In genomic region chr17:343875-344752, GRCh38 we compare ENCODE assay signal across 3 cellular contexts.
TF ChIP-seq lines count a peak whose summit lies in the region.

No MANE protein-coding gene starts in this region.

TF ChIP-seq in HEK293, 187 proteins besides CTCF, POLR2A, EP300 and RAD21:
- TF ChIP-seq, protein P1, sequence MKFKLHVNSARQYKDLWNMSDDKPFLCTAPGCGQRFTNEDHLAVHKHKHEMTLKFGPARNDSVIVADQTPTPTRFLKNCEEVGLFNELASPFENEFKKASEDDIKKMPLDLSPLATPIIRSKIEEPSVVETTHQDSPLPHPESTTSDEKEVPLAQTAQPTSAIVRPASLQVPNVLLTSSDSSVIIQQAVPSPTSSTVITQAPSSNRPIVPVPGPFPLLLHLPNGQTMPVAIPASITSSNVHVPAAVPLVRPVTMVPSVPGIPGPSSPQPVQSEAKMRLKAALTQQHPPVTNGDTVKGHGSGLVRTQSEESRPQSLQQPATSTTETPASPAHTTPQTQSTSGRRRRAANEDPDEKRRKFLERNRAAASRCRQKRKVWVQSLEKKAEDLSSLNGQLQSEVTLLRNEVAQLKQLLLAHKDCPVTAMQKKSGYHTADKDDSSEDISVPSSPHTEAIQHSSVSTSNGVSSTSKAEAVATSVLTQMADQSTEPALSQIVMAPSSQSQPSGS (tag by site-specific recombination; IDR thresholded peaks at IDR 0.05; ENCODE audit: low read depth): peak; percentile 20; the same call in 1 of the 2 replicates
- TF ChIP-seq, protein P2, sequence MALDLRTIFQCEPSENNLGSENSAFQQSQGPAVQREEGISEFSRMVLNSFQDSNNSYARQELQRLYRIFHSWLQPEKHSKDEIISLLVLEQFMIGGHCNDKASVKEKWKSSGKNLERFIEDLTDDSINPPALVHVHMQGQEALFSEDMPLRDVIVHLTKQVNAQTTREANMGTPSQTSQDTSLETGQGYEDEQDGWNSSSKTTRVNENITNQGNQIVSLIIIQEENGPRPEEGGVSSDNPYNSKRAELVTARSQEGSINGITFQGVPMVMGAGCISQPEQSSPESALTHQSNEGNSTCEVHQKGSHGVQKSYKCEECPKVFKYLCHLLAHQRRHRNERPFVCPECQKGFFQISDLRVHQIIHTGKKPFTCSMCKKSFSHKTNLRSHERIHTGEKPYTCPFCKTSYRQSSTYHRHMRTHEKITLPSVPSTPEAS (tag by site-specific recombination; IDR thresholded peaks at IDR 0.05): no peak
- TF ChIP-seq ZNF837 (tag by site-specific recombination; IDR thresholded peaks at IDR 0.05) (no peak), ZNF561 (tag by site-specific recombination; IDR thresholded peaks at IDR 0.05; ENCODE audit: borderline replicate concordance) (no peak), ZNF513 (tag by site-specific recombination; IDR thresholded peaks at IDR 0.05) (peak; percentile 89), ZNF776 (tag by site-specific recombination; IDR thresholded peaks at IDR 0.05; ENCODE audit: borderline replicate concordance) (no peak), ZNF777 (tag by site-specific recombination; IDR thresholded peaks at IDR 0.05; ENCODE audit: borderline replicate concordance) (0 out of 2 replicates have a peak, but pooled peaks have one; percentile 47), ZNF148 (tag by site-specific recombination; IDR thresholded peaks at IDR 0.05; ENCODE audit: borderline replicate concordance) (peak; percentile 13; the same call in 1 of the 2 replicates), ZNF791 (tag by site-specific recombination; IDR thresholded peaks at IDR 0.05) (peak; percentile 60), YY2 (tag by site-specific recombination; IDR thresholded peaks at IDR 0.05) (0 out of 2 replicates have a peak, but pooled peaks have one; percentile 13)

TF ChIP-seq in IMR-90, 13 proteins besides CTCF, POLR2A, EP300 and RAD21:
- TF ChIP-seq MAZ (IDR thresholded peaks at IDR 0.05; ENCODE audit: borderline replicate concordance, low read depth, low read length) (no peak), CEBPB (IDR thresholded peaks at IDR 0.05; ENCODE audit: low read depth, low read length) (0 out of 2 replicates have a peak, but pooled peaks have one; percentile 6)
TF ChIP-seq in IMR-90: peak in this region for 1.

TF ChIP-seq in H1, 55 proteins besides CTCF, POLR2A, EP300 and RAD21:
- no peak for TF ChIP-seq GTF2F1 (IDR thresholded peaks at IDR 0.05; ENCODE audit: borderline replicate concordance, low read depth, low read length)
- TF ChIP-seq HDAC2 (IDR thresholded peaks at IDR 0.05; ENCODE audit: borderline replicate concordance in 1 of 2, low read depth in 2 of 2, low read length in 2 of 2): no peak
- TF ChIP-seq TCF12 (IDR thresholded peaks at IDR 0.05; ENCODE audit: low read depth, low read length): no peak
- no peak for TF ChIP-seq YY1 (IDR thresholded peaks at IDR 0.05; ENCODE audit: low read depth, low read length)
- TF ChIP-seq TBP (IDR thresholded peaks at IDR 0.05; ENCODE audit: low read depth, low read length): no peak
- TF ChIP-seq CHD7 (IDR thresholded peaks at IDR 0.05; ENCODE audit: insufficient replicate concordance, low read length): no peak
- no peak for TF ChIP-seq FOSL1 (IDR thresholded peaks at IDR 0.05; ENCODE audit: insufficient read depth, low read depth, low read length)
- no peak for TF ChIP-seq BCL11A (IDR thresholded peaks at IDR 0.05; ENCODE audit: low read depth in 2 of 2, low read length in 2 of 2)
- TF ChIP-seq PHF8 (conservative IDR thresholded peaks at IDR 0.05; ENCODE audit: low read depth, low read length): no peak
- no peak for TF ChIP-seq SP2 (IDR thresholded peaks at IDR 0.05; ENCODE audit: low read length)
- TF ChIP-seq, protein P1 (IDR thresholded peaks at IDR 0.05; ENCODE audit: low read length): no peak
- TF ChIP-seq CHD2 (IDR thresholded peaks at IDR 0.05; ENCODE audit: low read length): no peak
- TF ChIP-seq, protein P3, sequence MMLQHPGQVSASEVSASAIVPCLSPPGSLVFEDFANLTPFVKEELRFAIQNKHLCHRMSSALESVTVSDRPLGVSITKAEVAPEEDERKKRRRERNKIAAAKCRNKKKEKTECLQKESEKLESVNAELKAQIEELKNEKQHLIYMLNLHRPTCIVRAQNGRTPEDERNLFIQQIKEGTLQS (IDR thresholded peaks at IDR 0.05; ENCODE audit: insufficient read depth, low read depth, low read length): no peak
